In genomic region chr11:330694-331314, GRCh38 we compare ENCODE assay signal across 14 cellular contexts. TPM values are rescaled to one million over a fixed set of nuclear protein-coding genes. Genes with fewer than 3 reads are reported as not detected.
DNase-seq lines count a peak whose midpoint lies in the region; ATAC-seq and TF ChIP-seq lines count a peak whose summit lies in the region.
"Had no signal": no experiment of that assay in that cellular context is flagged by ENCODE, and none has a peak within 500 bp of the region (broad histone marks: within the 10 kb centered on the region; RNA-seq: fewer than 3 reads in every experiment).

No MANE protein-coding gene starts in this region.

- H3K4me1 ChIP-seq in CD8-positive, alpha-beta T cell (ENCODE audit: insufficient read depth, low read length) = peaks cover 69% of the 10 kb centered on the region

- H3K36me3 ChIP-seq in CD8-positive, alpha-beta T cell (ENCODE audit: insufficient read depth, low read length) = no peaks in the 10 kb centered on the region

- H3K9me3 Mint-ChIP-seq in CD8-positive, alpha-beta T cell = no peaks in the 10 kb centered on the region
- H3K9me3 Mint-ChIP-seq in activated T-helper 17 cell treated with anti-CD3 and anti-CD28 coated beads, Interleukin-2, amount 50 U/mL, for 72 hours = no peaks in the 10 kb centered on the region
- H3K9me3 Mint-ChIP-seq in natural killer cell (no peaks in the 10 kb centered on the region), type B pancreatic cell (peaks cover 6% of the 10 kb centered on the region)

- CTCF ChIA-PET in CD8-positive, alpha-beta T cell (lab: Charles Lee) = interaction anchor here (0.8 to 2.3 kb wide), 7 partner anchors 9 to 80 kb away, joined by 3 to 11 read pairs (median 5); no protein-coding TSS in a partner anchor

- intact Hi-C loops in CD8-positive, alpha-beta T cell (cut with DNase I, micrococcal nuclease) = no loop called here
- intact Hi-C loops in natural killer cell (cut with micrococcal nuclease) = no loop called here

- H3K27ac ChIP-seq in CD8-positive, alpha-beta T cell (ENCODE audit: low read depth, low read length) = peak overlapping the region; percentile 11
- H3K27ac ChIP-seq: body of pancreas had no signal

- H3K27ac Mint-ChIP-seq in CD8-positive, alpha-beta T cell = peak overlapping the region; percentile 14
- no peak overlapping the region for H3K27ac Mint-ChIP-seq in activated T-helper 17 cell treated with anti-CD3 and anti-CD28 coated beads, Interleukin-2, amount 50 U/mL, for 72 hours
- H3K27ac Mint-ChIP-seq in natural killer cell (peak overlapping the region; percentile 78 to 88), type B pancreatic cell (no peak overlapping the region)

- no peaks in the 10 kb centered on the region for H3K27me3 ChIP-seq in CD8-positive, alpha-beta T cell (ENCODE audit: insufficient read depth, low read length)
- H3K27me3 ChIP-seq: body of pancreas had no signal

- peak in 1 of 7 experiments; percentile 44 for DNase-seq in CD8-positive, alpha-beta T cell
- DNase-seq in natural killer cell = peak; percentile 66
- DNase-seq in retina = no peak
- no peak for DNase-seq in type B pancreatic cell (ENCODE audit: extremely low spot score, unreplicated experiment)
- DNase-seq: activated CD4-positive, alpha-beta T cell treated with anti-CD3 and anti-CD28 coated beads, Interleukin-2, amount 50 U/mL, for 4 hours; body of pancreas; NCI-H1105 treated with DMSO at 0.1 percent for 48 hours; NCI-H526 had no signal

- POLR2A ChIA-PET in CD8-positive, alpha-beta T cell (lab: Charles Lee) = interaction anchor here (0.6 to 2.2 kb wide), 8 partner anchors 9 to 112 kb away, joined by 3 to 10 read pairs (median 3); no protein-coding TSS in a partner anchor

- peak overlapping the region; percentile 61 for H3K4me3 Mint-ChIP-seq in CD8-positive, alpha-beta T cell
- peak overlapping the region; percentile 45 for H3K4me3 Mint-ChIP-seq in activated T-helper 17 cell treated with anti-CD3 and anti-CD28 coated beads, Interleukin-2, amount 50 U/mL, for 72 hours
- H3K4me3 Mint-ChIP-seq in natural killer cell (peak overlapping the region; percentile 86), type B pancreatic cell (no peak overlapping the region)

- TF ChIP-seq CTCF in CD8-positive, alpha-beta T cell (IDR thresholded peaks at IDR 0.05) = no peak
- TF ChIP-seq CTCF in natural killer cell (IDR thresholded peaks at IDR 0.05) (no peak), type B pancreatic cell (conservative IDR thresholded peaks at IDR 0.05) (no peak)

- H3K9me3 ChIP-seq in CD8-positive, alpha-beta T cell (ENCODE audit: low read length) = no peaks in the 10 kb centered on the region
- H3K9me3 ChIP-seq: body of pancreas had no signal

- peaks cover 64% of the 10 kb centered on the region for H3K4me1 Mint-ChIP-seq in CD8-positive, alpha-beta T cell (ENCODE audit: low read depth)
- H3K4me1 Mint-ChIP-seq in activated T-helper 17 cell treated with anti-CD3 and anti-CD28 coated beads, Interleukin-2, amount 50 U/mL, for 72 hours = peaks cover 18% of the 10 kb centered on the region
- H3K4me1 Mint-ChIP-seq in natural killer cell (peaks cover 77 to 79% of the 10 kb centered on the region in 2 donors), type B pancreatic cell (ENCODE audit: unreplicated experiment) (peaks cover 38% of the 10 kb centered on the region)

- no peaks in the 10 kb centered on the region for H3K36me3 Mint-ChIP-seq in CD8-positive, alpha-beta T cell
- H3K36me3 Mint-ChIP-seq in activated T-helper 17 cell treated with anti-CD3 and anti-CD28 coated beads, Interleukin-2, amount 50 U/mL, for 72 hours (ENCODE audit: low read depth) = no peaks in the 10 kb centered on the region
- H3K36me3 Mint-ChIP-seq in natural killer cell = no peaks in the 10 kb centered on the region
- H3K36me3 Mint-ChIP-seq in type B pancreatic cell = no peaks in the 10 kb centered on the region

- peak overlapping the region; percentile 15 for H3K4me3 ChIP-seq in CD8-positive, alpha-beta T cell (ENCODE audit: low read depth, low read length)
- H3K4me3 ChIP-seq: body of pancreas had no signal

- H3K27me3 Mint-ChIP-seq in CD8-positive, alpha-beta T cell (ENCODE audit: low read depth) = no peaks in the 10 kb centered on the region
- no peaks in the 10 kb centered on the region for H3K27me3 Mint-ChIP-seq in activated T-helper 17 cell treated with anti-CD3 and anti-CD28 coated beads, Interleukin-2, amount 50 U/mL, for 72 hours
- H3K27me3 Mint-ChIP-seq in natural killer cell (ENCODE audit: low read depth in 2 of 2) = no peaks in the 10 kb centered on the region
- H3K27me3 Mint-ChIP-seq in type B pancreatic cell = no peaks in the 10 kb centered on the region

- ATAC-seq in CD8-positive, alpha-beta T cell = no peak
- ATAC-seq in HG03432 (IDR thresholded peaks at IDR 0.05; ENCODE audit: unreplicated experiment) = peak; percentile 37
- no peak for ATAC-seq in activated T-helper 17 cell treated with anti-CD3 and anti-CD28 coated beads, Interleukin-2, amount 50 U/mL, for 72 hours (replicated peaks)
- peak in 2 of 3 donors; percentile 36 to 43 for ATAC-seq in natural killer cell
- ATAC-seq in GM21515 (IDR thresholded peaks at IDR 0.05; ENCODE audit: unreplicated experiment) = no peak
- no peak for ATAC-seq in GM21825 (IDR thresholded peaks at IDR 0.05; ENCODE audit: unreplicated experiment)
- ATAC-seq: body of pancreas, SK-N-SH treated with all-trans-retinoic acid at 6 μM for 48 hours had no signal

RNA-seq across cellular contexts. Expression of gene IFITM3, which starts 10.1 kb away (rescaled TPM):
- 1 to 10 TPM; 6.3 to 7.1 TPM for total RNA-seq in CD8-positive, alpha-beta T cell
- total RNA-seq in activated T-helper 17 cell treated with anti-CD3 and anti-CD28 coated beads, Interleukin-2, amount 50 U/mL, for 72 hours = 10 to 100 TPM in 1 of 2 donors, 1 to 10 TPM in 1; 2.7 to 26.0 TPM
- total RNA-seq in natural killer cell (100 to 1,000 TPM in 1 of 3 donors, 10 to 100 TPM in 2; 64.0 to 165 (median 93.6) TPM), type B pancreatic cell (ENCODE audit: low replicate concordance) (175 and 354 TPM in 2 replicates)

RNA-seq across cellular contexts. Expression of gene IFITM1, which starts 17.0 kb away (rescaled TPM):
- total RNA-seq in CD8-positive, alpha-beta T cell = 100 to 1,000 TPM; 223 to 251 TPM
- 10 to 100 TPM; 95.7 to 97.1 TPM for total RNA-seq in activated T-helper 17 cell treated with anti-CD3 and anti-CD28 coated beads, Interleukin-2, amount 50 U/mL, for 72 hours
- total RNA-seq in natural killer cell = 100 to 1,000 TPM; 540 to 809 (median 710) TPM
- 34.1 and 192 TPM in 2 replicates for total RNA-seq in type B pancreatic cell (ENCODE audit: low replicate concordance)

RNA-seq across cellular contexts. Expression of gene IFITM2, which starts 23.2 kb away (rescaled TPM):
- 100 to 1,000 TPM; 283 to 295 TPM for total RNA-seq in CD8-positive, alpha-beta T cell
- total RNA-seq in activated T-helper 17 cell treated with anti-CD3 and anti-CD28 coated beads, Interleukin-2, amount 50 U/mL, for 72 hours = 100 to 1,000 TPM; 187 to 261 TPM
- total RNA-seq in natural killer cell = 1,000 to 10,000 TPM; 1,080 to 1,421 (median 1,273) TPM
- total RNA-seq in type B pancreatic cell (ENCODE audit: low replicate concordance) = 109 and 238 TPM in 2 replicates

RNA-seq across cellular contexts. Expression of gene IFITM5, which starts 31.5 kb away (rescaled TPM):
- not detected for total RNA-seq in CD8-positive, alpha-beta T cell
- total RNA-seq in activated T-helper 17 cell treated with anti-CD3 and anti-CD28 coated beads, Interleukin-2, amount 50 U/mL, for 72 hours = not detected
- not detected for total RNA-seq in natural killer cell
- not detected in 2 replicates for total RNA-seq in type B pancreatic cell (ENCODE audit: low replicate concordance)
- total RNA-seq: body of pancreas, mononuclear cell had no signal

RNA-seq across cellular contexts. Expression of gene B4GALNT4, which starts 38.5 kb away (rescaled TPM):
- total RNA-seq in CD8-positive, alpha-beta T cell = under 1 TPM; 0.44 to 0.84 TPM
- total RNA-seq in activated T-helper 17 cell treated with anti-CD3 and anti-CD28 coated beads, Interleukin-2, amount 50 U/mL, for 72 hours = 1 to 10 TPM; 1.4 to 9.4 TPM
- total RNA-seq in natural killer cell (1 to 10 TPM in 2 of 3 donors, under 1 TPM in 1; 0.66 to 1.5 (median 1.5) TPM), type B pancreatic cell (ENCODE audit: low replicate concordance) (95.0 and 185 TPM in 2 replicates)

Comparison
In these comparisons a context has a peak if more than half of its experiments do, and no peak if none do; other contexts are left out.
1. ATAC-seq: peak in HG03432 (single experiment) and natural killer cell (2 of 3); none in CD8-positive, alpha-beta T cell (single experiment), activated T-helper 17 cell treated with anti-CD3 and anti-CD28 coated beads, Interleukin-2, amount 50 U/mL, for 72 hours (single experiment), GM21515 (single experiment) and GM21825 (single experiment).
2. H3K27ac Mint-ChIP-seq: peak in CD8-positive, alpha-beta T cell (single experiment) and natural killer cell (2 of 2); none in activated T-helper 17 cell treated with anti-CD3 and anti-CD28 coated beads, Interleukin-2, amount 50 U/mL, for 72 hours (single experiment) and type B pancreatic cell (single experiment).